11 cellular contexts compared by ENCODE assay signal in genomic region chr7:112484671-112485097, GRCh38. TPM values are rescaled to one million over a fixed set of nuclear protein-coding genes. Genes with fewer than 3 reads are reported as not detected.
DNase-seq lines count a peak whose midpoint lies in the region; TF ChIP-seq lines count a peak whose summit lies in the region.
"Had no signal": no experiment of that assay in that cellular context is flagged by ENCODE, and none has a peak within 500 bp of the region (broad histone marks: within the 10 kb centered on the region; RNA-seq: fewer than 3 reads in every experiment).

No MANE protein-coding gene starts in this region.

- peaks cover 1% of the 10 kb centered on the region for H3K36me3 Mint-ChIP-seq in activated T-helper 1 cell treated with anti-CD3 and anti-CD28 coated beads, Interleukin-12 subunit alpha, Interleukin-12 subunit beta, Interleukin-2, Interleukin-4 antibody, amounts not matched to agents 30 ng/mL and 10 ng/mL and 1 ng/mL, durations not matched to agents 14 hours and 24 hours and 36 hours (ENCODE audit: low read depth)
- H3K36me3 Mint-ChIP-seq in glutamatergic neuron (ENCODE audit: unreplicated experiment): no peaks in the 10 kb centered on the region
- peaks cover 0 to 8% (median 6%) of the 10 kb centered on the region in 3 donors for H3K36me3 Mint-ChIP-seq in CD8-positive, alpha-beta memory T cell

- no peak overlapping the region for H3K4me3 Mint-ChIP-seq in activated T-helper 1 cell treated with anti-CD3 and anti-CD28 coated beads, Interleukin-12 subunit alpha, Interleukin-12 subunit beta, Interleukin-2, Interleukin-4 antibody, amounts not matched to agents 30 ng/mL and 10 ng/mL and 1 ng/mL, durations not matched to agents 14 hours and 24 hours and 36 hours
- H3K4me3 Mint-ChIP-seq in glutamatergic neuron (ENCODE audit: unreplicated experiment): no peak overlapping the region
- no peak overlapping the region for H3K4me3 Mint-ChIP-seq in CD8-positive, alpha-beta memory T cell
- H3K4me3 Mint-ChIP-seq: activated B cell treated with CpG ODN at 0.5 μM for 24 hours, neural crest cell had no signal

- POLR2A ChIA-PET in GM10248 (lab: Yijun Ruan, JAX): no interaction called here
- POLR2A ChIA-PET in CD8-positive, alpha-beta memory T cell (lab: Charles Lee): no interaction called here

- intact Hi-C loops in activated T-helper 1 cell treated with anti-CD3 and anti-CD28 coated beads, Interleukin-12 subunit alpha, Interleukin-12 subunit beta, Interleukin-2, Interleukin-4 antibody, amounts not matched to agents 30 ng/mL and 10 ng/mL and 1 ng/mL, durations not matched to agents 14 hours and 24 hours and 36 hours (cut with micrococcal nuclease): loop anchor here (2.0 to 5.0 kb wide), 3 partner anchors 26 to 413 kb away; partner anchors contain the start of gene IFRD1

- DNase-seq in H4 (ENCODE audit: low spot score) (peak; percentile 99), glutamatergic neuron (no peak), NCI-H2107 treated with DMSO at 0.1 percent for 48 hours (lab: John Stamatoyannopoulos, UW; ENCODE audit: unreplicated experiment) (no peak), GM10248 (ENCODE audit: extremely low spot score) (no peak), superior temporal gyrus (ENCODE audit: extremely low spot score) (no peak)
- DNase-seq in activated T-helper 1 cell treated with anti-CD3 and anti-CD28 coated beads, Interleukin-12 subunit alpha, Interleukin-12 subunit beta, Interleukin-2, Interleukin-4 antibody, amounts not matched to agents 30 ng/mL and 10 ng/mL and 1 ng/mL, durations not matched to agents 14 hours and 24 hours and 36 hours (ENCODE audit: low spot score): no peak
- DNase-seq in CD8-positive, alpha-beta memory T cell: no peak
- DNase-seq: activated B cell treated with CpG ODN at 0.5 μM for 24 hours, NCI-H1694 treated with DMSO at 0.1 percent for 48 hours had no signal

- H3K9ac ChIP-seq in skeletal muscle satellite cell (ENCODE audit: low read depth, low read length): peak overlapping the region; percentile 52

- H3K9me3 ChIP-seq in skeletal muscle satellite cell (replicated peaks; ENCODE audit: low read length): no peaks in the 10 kb centered on the region
- no peaks in the 10 kb centered on the region for H3K9me3 ChIP-seq in CD8-positive, alpha-beta memory T cell (ENCODE audit: low read length)

- H3K27me3 ChIP-seq in skeletal muscle satellite cell (ENCODE audit: control insufficient read depth, insufficient read depth, low read length): no peaks in the 10 kb centered on the region
- no peaks in the 10 kb centered on the region for H3K27me3 ChIP-seq in CD8-positive, alpha-beta memory T cell (ENCODE audit: insufficient read depth, low read length, poor library complexity, severe bottlenecking)

- H3K4me1 ChIP-seq in skeletal muscle satellite cell (ENCODE audit: control insufficient read depth, insufficient read depth, low read length): peaks cover 39% of the 10 kb centered on the region
- no peaks in the 10 kb centered on the region for H3K4me1 ChIP-seq in CD8-positive, alpha-beta memory T cell (ENCODE audit: insufficient read depth, low read length)

- H3K4me1 Mint-ChIP-seq in activated T-helper 1 cell treated with anti-CD3 and anti-CD28 coated beads, Interleukin-12 subunit alpha, Interleukin-12 subunit beta, Interleukin-2, Interleukin-4 antibody, amounts not matched to agents 30 ng/mL and 10 ng/mL and 1 ng/mL, durations not matched to agents 14 hours and 24 hours and 36 hours (ENCODE audit: low read depth): peaks cover 12% of the 10 kb centered on the region
- peaks cover 7% of the 10 kb centered on the region for H3K4me1 Mint-ChIP-seq in glutamatergic neuron (ENCODE audit: low read depth, unreplicated experiment)
- peaks cover 0 to 7% (median 4%) of the 10 kb centered on the region in 3 donors for H3K4me1 Mint-ChIP-seq in CD8-positive, alpha-beta memory T cell
- H3K4me1 Mint-ChIP-seq: activated B cell treated with CpG ODN at 0.5 μM for 24 hours had no signal

- no peaks in the 10 kb centered on the region for H3K9me3 Mint-ChIP-seq in activated T-helper 1 cell treated with anti-CD3 and anti-CD28 coated beads, Interleukin-12 subunit alpha, Interleukin-12 subunit beta, Interleukin-2, Interleukin-4 antibody, amounts not matched to agents 30 ng/mL and 10 ng/mL and 1 ng/mL, durations not matched to agents 14 hours and 24 hours and 36 hours
- no peaks in the 10 kb centered on the region for H3K9me3 Mint-ChIP-seq in glutamatergic neuron (ENCODE audit: unreplicated experiment)
- no peaks in the 10 kb centered on the region for H3K9me3 Mint-ChIP-seq in CD8-positive, alpha-beta memory T cell
- H3K9me3 Mint-ChIP-seq: activated B cell treated with CpG ODN at 0.5 μM for 24 hours, neural crest cell had no signal

- H3K36me3 ChIP-seq in skeletal muscle satellite cell (ENCODE audit: insufficient read depth, low read length): no peaks in the 10 kb centered on the region
- no peaks in the 10 kb centered on the region for H3K36me3 ChIP-seq in CD8-positive, alpha-beta memory T cell (ENCODE audit: insufficient read depth, low read length)

- no peak overlapping the region for H3K27ac ChIP-seq in CD8-positive, alpha-beta memory T cell (ENCODE audit: low read depth, low read length)

- peak overlapping the region; percentile 81 for H3K27ac Mint-ChIP-seq in activated T-helper 1 cell treated with anti-CD3 and anti-CD28 coated beads, Interleukin-12 subunit alpha, Interleukin-12 subunit beta, Interleukin-2, Interleukin-4 antibody, amounts not matched to agents 30 ng/mL and 10 ng/mL and 1 ng/mL, durations not matched to agents 14 hours and 24 hours and 36 hours
- peak overlapping the region; percentile 10 for H3K27ac Mint-ChIP-seq in glutamatergic neuron (ENCODE audit: unreplicated experiment)
- H3K27ac Mint-ChIP-seq in CD8-positive, alpha-beta memory T cell: no peak overlapping the region
- H3K27ac Mint-ChIP-seq: activated B cell treated with CpG ODN at 0.5 μM for 24 hours had no signal

- no peaks in the 10 kb centered on the region for H3K27me3 Mint-ChIP-seq in activated T-helper 1 cell treated with anti-CD3 and anti-CD28 coated beads, Interleukin-12 subunit alpha, Interleukin-12 subunit beta, Interleukin-2, Interleukin-4 antibody, amounts not matched to agents 30 ng/mL and 10 ng/mL and 1 ng/mL, durations not matched to agents 14 hours and 24 hours and 36 hours (ENCODE audit: insufficient read depth)
- no peaks in the 10 kb centered on the region for H3K27me3 Mint-ChIP-seq in glutamatergic neuron (ENCODE audit: unreplicated experiment)
- peaks cover 0 to 1% of the 10 kb centered on the region in 2 donors for H3K27me3 Mint-ChIP-seq in CD8-positive, alpha-beta memory T cell
- H3K27me3 Mint-ChIP-seq: activated B cell treated with CpG ODN at 0.5 μM for 24 hours had no signal

- CTCF ChIA-PET in GM10248 (lab: Yijun Ruan, JAX): interaction anchor here (1.4 to 2.0 kb wide), 3 partner anchors 9 to 65 kb away, joined by 4 to 9 read pairs (median 5); no protein-coding TSS in a partner anchor
- CTCF ChIA-PET in CD8-positive, alpha-beta memory T cell (lab: Charles Lee): no interaction called here

- peak overlapping the region; percentile 23 for H3K4me2 ChIP-seq in skeletal muscle satellite cell (ENCODE audit: low read length)

- TF ChIP-seq CTCF in glutamatergic neuron (IDR thresholded peaks at IDR 0.05; ENCODE audit: partially characterized antibody, unreplicated experiment): no peak
- no peak for TF ChIP-seq CTCF in GM10248 (IDR thresholded peaks at IDR 0.05; ENCODE audit: control extremely low read depth, extremely low read depth, low read depth, missing control alignments)

- peak overlapping the region; percentile 4 for H3K4me3 ChIP-seq in skeletal muscle satellite cell (ENCODE audit: low read length)
- no peak overlapping the region for H3K4me3 ChIP-seq in CD8-positive, alpha-beta memory T cell (ENCODE audit: low read length)

RNA-seq across cellular contexts. Expression of gene LSMEM1, which starts 3.9 kb away (rescaled TPM):
- not detected in 2 replicates for total RNA-seq in H4 (2014; rRNA removed; shearing (Covaris generic))
- total RNA-seq in activated T-helper 1 cell treated with anti-CD3 and anti-CD28 coated beads, Interleukin-12 subunit alpha, Interleukin-12 subunit beta, Interleukin-2, Interleukin-4 antibody, amounts not matched to agents 30 ng/mL and 10 ng/mL and 1 ng/mL, durations not matched to agents 14 hours and 24 hours and 36 hours: 1.7 and 2.7 TPM in 2 replicates
- 2.8 TPM for total RNA-seq in glutamatergic neuron (ENCODE audit: unreplicated experiment)
- under 0.01 and 0.76 TPM in 2 replicates for total RNA-seq in skeletal muscle satellite cell (2012; rRNA removed)
- total RNA-seq in CD8-positive, alpha-beta memory T cell: 1 to 10 TPM in 1 of 2 experiments, under 1 TPM in 1; 1.00 to 1.5 TPM
- 0.17 TPM for polyA plus RNA-seq in CD8-positive, alpha-beta memory T cell

RNA-seq across cellular contexts. Expression of gene IFRD1, which starts 34.4 kb away (rescaled TPM):
- 100 and 107 TPM in 2 replicates for total RNA-seq in H4 (2014; rRNA removed; shearing (Covaris generic))
- 88.3 and 97.1 TPM in 2 replicates for total RNA-seq in activated T-helper 1 cell treated with anti-CD3 and anti-CD28 coated beads, Interleukin-12 subunit alpha, Interleukin-12 subunit beta, Interleukin-2, Interleukin-4 antibody, amounts not matched to agents 30 ng/mL and 10 ng/mL and 1 ng/mL, durations not matched to agents 14 hours and 24 hours and 36 hours
- total RNA-seq in glutamatergic neuron (ENCODE audit: unreplicated experiment): 168 TPM
- 33.0 and 45.9 TPM in 2 replicates for total RNA-seq in skeletal muscle satellite cell (2012; rRNA removed)
- total RNA-seq in CD8-positive, alpha-beta memory T cell: 10 to 100 TPM; 56.6 to 58.8 TPM
- polyA plus RNA-seq in CD8-positive, alpha-beta memory T cell: 37.9 TPM

Comparison
In these comparisons a context has a peak if more than half of its experiments do, and no peak if none do; other contexts are left out.
1. H3K27ac Mint-ChIP-seq: peak in activated T-helper 1 cell treated with anti-CD3 and anti-CD28 coated beads, Interleukin-12 subunit alpha, Interleukin-12 subunit beta, Interleukin-2, Interleukin-4 antibody, amounts not matched to agents 30 ng/mL and 10 ng/mL and 1 ng/mL, durations not matched to agents 14 hours and 24 hours and 36 hours (single experiment) and glutamatergic neuron (single experiment); none in CD8-positive, alpha-beta memory T cell (0 of 8).